8 cellular contexts compared by ENCODE assay signal in genomic region chr13:107124129-107124718, GRCh38.
A peak's percentile ranks its signal among the peaks of the same experiment; 100 is the strongest.
DNase-seq lines count a peak whose midpoint lies in the region; ATAC-seq, FAIRE-seq and TF ChIP-seq lines count a peak whose summit lies in the region.

No MANE protein-coding gene starts in this region.

- peak; percentile 85 for TF ChIP-seq CTCF in H9 (conservative IDR thresholded peaks at IDR 0.05)

- H3K36me3 Mint-ChIP-seq in H9 (ENCODE audit: insufficient read depth in 1 of 3, low read depth in 3 of 3), result peaks cover 6 to 17% (median 6%) of the 10 kb centered on the region in 3 experiments; a peak in 6 of 7 replicates
- no peaks in the 10 kb centered on the region for H3K36me3 Mint-ChIP-seq in activated naive CD8-positive, alpha-beta T cell treated with anti-CD3 and anti-CD28 coated beads, Interleukin-2, amount 50 U/mL, for 24 hours (ENCODE audit: low read depth)

- 100% methylated on average over 1 of the region's 2 CpGs for WGBS in H9 (ENCODE audit: extremely low coverage, insufficient read length, low lambda C conversion rate)

- H3K14ac ChIP-seq in H9 (ENCODE audit: insufficient read depth, low read length), result no peak overlapping the region

- H4K8ac ChIP-seq in H9 (replicated peaks; ENCODE audit: insufficient read length, low read depth, low read length), result no peak overlapping the region

- no peak overlapping the region for H3K27ac Mint-ChIP-seq in H9
- no peak overlapping the region for H3K27ac Mint-ChIP-seq in activated naive CD8-positive, alpha-beta T cell treated with anti-CD3 and anti-CD28 coated beads, Interleukin-2, amount 50 U/mL, for 24 hours

- no peaks in the 10 kb centered on the region for H3K79me2 ChIP-seq in H9 (ENCODE audit: insufficient read depth, low read length)

- no peak overlapping the region for H2BK120ac ChIP-seq in H9 (ENCODE audit: low read depth, low read length, poor library complexity, severe bottlenecking)

- H4K91ac ChIP-seq in H9 (ENCODE audit: insufficient read length, low read depth, low read length), result no peak overlapping the region

- no peak overlapping the region for H2BK5ac ChIP-seq in H9 (ENCODE audit: insufficient read length, low read length)

- no peak overlapping the region for H2AFZ ChIP-seq in H9 (ENCODE audit: low read length)

- H3K9me3 ChIP-seq in H9 (ENCODE audit: control insufficient read depth, low read depth, low read length), result no peaks in the 10 kb centered on the region

- H2AK5ac ChIP-seq in H9 (ENCODE audit: insufficient read length, low read length), result no peak overlapping the region

- H2BK20ac ChIP-seq in H9 (ENCODE audit: low read depth, low read length, poor library complexity, severe bottlenecking), result no peak overlapping the region

- no peak overlapping the region for H3K27ac ChIP-seq in H9 (ENCODE audit: insufficient read length, low read depth, low read length)

- H4K5ac ChIP-seq in H9 (ENCODE audit: insufficient read length, low read depth, low read length), result no peak overlapping the region

- H3K23ac ChIP-seq in H9 (ENCODE audit: insufficient read length, low read depth, low read length), result no peak overlapping the region

- H2BK15ac ChIP-seq in H9 (ENCODE audit: low read depth, low read length), result no peak overlapping the region

- H3K27me3 Mint-ChIP-seq in H9 (ENCODE audit: low read depth), result no peaks in the 10 kb centered on the region; the same call in 1 of the 2 replicates
- no peaks in the 10 kb centered on the region for H3K27me3 Mint-ChIP-seq in activated naive CD8-positive, alpha-beta T cell treated with anti-CD3 and anti-CD28 coated beads, Interleukin-2, amount 50 U/mL, for 24 hours

- H3K18ac ChIP-seq in H9 (ENCODE audit: insufficient read length, low read depth, low read length), result no peak overlapping the region

- no peaks in the 10 kb centered on the region for H3K4me1 ChIP-seq in H9 (ENCODE audit: insufficient read depth, low read length)

- H3K9ac ChIP-seq in H9 (ENCODE audit: extremely low read depth, insufficient read length, low read length), result no peak overlapping the region

- DNase-seq in H9 (no peak), SKM-1 (lab: John Stamatoyannopoulos, UW; ENCODE audit: unreplicated experiment) (peak; percentile 7)
- DNase-seq in activated naive CD8-positive, alpha-beta T cell treated with anti-CD3 and anti-CD28 coated beads, Interleukin-2, amount 50 U/mL, for 24 hours, result no peak
- no peak for DNase-seq in activated CD4-positive, CD25-positive, alpha-beta regulatory T cell treated with anti-CD3 and anti-CD28 coated beads, Interleukin-2, amount 50 U/mL, for 72 hours

- H3K4me2 ChIP-seq in H9 (ENCODE audit: insufficient read depth, insufficient read length, low read length), result no peak overlapping the region

- H3K23me2 ChIP-seq in H9 (ENCODE audit: insufficient read length, low read depth, low read length, poor library complexity, severe bottlenecking), result no peaks in the 10 kb centered on the region

- no peak overlapping the region for H2BK12ac ChIP-seq in H9 (ENCODE audit: insufficient read length, low read depth, low read length)

- peaks cover 2 to 6% of the 10 kb centered on the region in 2 experiments; a peak in 2 of 4 replicates for H3K4me1 Mint-ChIP-seq in H9
- no peaks in the 10 kb centered on the region for H3K4me1 Mint-ChIP-seq in activated naive CD8-positive, alpha-beta T cell treated with anti-CD3 and anti-CD28 coated beads, Interleukin-2, amount 50 U/mL, for 24 hours

- H3K4ac ChIP-seq in H9 (ENCODE audit: low read depth, low read length), result no peak overlapping the region

- H4K20me1 ChIP-seq in H9 (ENCODE audit: control insufficient read depth, insufficient read depth, insufficient read length), result no peaks in the 10 kb centered on the region

- FAIRE-seq in A204.1 (lab: Jason Lieb, UNC) (peak; percentile 96), islet of Langerhans (lab: Jason Lieb, UNC) (peak; percentile 81)

- H3K4me3 Mint-ChIP-seq in H9, result no peak overlapping the region
- H3K4me3 Mint-ChIP-seq in activated naive CD8-positive, alpha-beta T cell treated with anti-CD3 and anti-CD28 coated beads, Interleukin-2, amount 50 U/mL, for 24 hours, result no peak overlapping the region

- no peak overlapping the region for H3T11ph ChIP-seq in H9 (ENCODE audit: low read length)

- H3K9me3 Mint-ChIP-seq in H9, result peaks cover 12 to 14% of the 10 kb centered on the region in 2 experiments
- H3K9me3 Mint-ChIP-seq in activated naive CD8-positive, alpha-beta T cell treated with anti-CD3 and anti-CD28 coated beads, Interleukin-2, amount 50 U/mL, for 24 hours, result peaks cover 5% of the 10 kb centered on the region

- no peaks in the 10 kb centered on the region for H3K27me3 ChIP-seq in H9 (ENCODE audit: insufficient read depth, low read length)

- no peaks in the 10 kb centered on the region for H3K79me1 ChIP-seq in H9 (ENCODE audit: insufficient read depth, low read depth, low read length, poor library complexity, severe bottlenecking)

- H3K56ac ChIP-seq in H9 (ENCODE audit: insufficient read length, low read depth, low read length), result no peak overlapping the region

- ATAC-seq in HG03039 (IDR thresholded peaks at IDR 0.05; ENCODE audit: unreplicated experiment), result no peak
- ATAC-seq in GM21723 (IDR thresholded peaks at IDR 0.05; ENCODE audit: unreplicated experiment), result no peak
- ATAC-seq in activated naive CD8-positive, alpha-beta T cell treated with anti-CD3 and anti-CD28 coated beads, Interleukin-2, amount 50 U/mL, for 24 hours, result no peak
